8 cellular contexts compared by ENCODE assay signal in genomic region chrY:19076914-19077697, GRCh38.
DNase-seq lines count a peak whose midpoint lies in the region; ATAC-seq and TF ChIP-seq lines count a peak whose summit lies in the region.

No MANE protein-coding gene starts in this region.

- no peak overlapping the region for H4K5ac ChIP-seq in H9 (ENCODE audit: insufficient read length, low read depth, low read length)

- H3K4me3 ChIP-seq in right atrium auricular region = no peak overlapping the region
- H3K4me3 ChIP-seq in upper lobe of right lung = peak overlapping the region; percentile 58

- no peaks in the 10 kb centered on the region for H3K27me3 Mint-ChIP-seq in activated naive CD8-positive, alpha-beta T cell treated with anti-CD3 and anti-CD28 coated beads, Interleukin-2, amount 10 ng/mL, durations not matched to agents 7 days and 5 days
- no peaks in the 10 kb centered on the region for H3K27me3 Mint-ChIP-seq in H9 (ENCODE audit: low read depth)

- WGBS in H9 (ENCODE audit: extremely low coverage, insufficient read length, low lambda C conversion rate) = no CpG with 5 or more reads among the region's 64 CpGs

- no peak overlapping the region for H3K4ac ChIP-seq in H9 (ENCODE audit: low read depth, low read length)

- H3K79me2 ChIP-seq in H9 (ENCODE audit: insufficient read depth, low read length) = no peaks in the 10 kb centered on the region

- H3K9ac ChIP-seq in H9 (ENCODE audit: extremely low read depth, insufficient read length, low read length) = no peak overlapping the region

- H2BK12ac ChIP-seq in H9 (ENCODE audit: insufficient read length, low read depth, low read length) = no peak overlapping the region

- intact Hi-C loops in Right ventricle myocardium superior (cut with DNase I) = no loop called here
- intact Hi-C loops in upper lobe of right lung (cut with DNase I) = no loop called here

- H4K8ac ChIP-seq in H9 (replicated peaks; ENCODE audit: insufficient read length, low read depth, low read length) = no peak overlapping the region

- no peak overlapping the region for H3K56ac ChIP-seq in H9 (ENCODE audit: insufficient read length, low read depth, low read length)

- no peak overlapping the region for H2BK15ac ChIP-seq in H9 (ENCODE audit: low read depth, low read length)

- H3K4me3 Mint-ChIP-seq in activated naive CD8-positive, alpha-beta T cell treated with anti-CD3 and anti-CD28 coated beads, Interleukin-2, amount 10 ng/mL, durations not matched to agents 7 days and 5 days = peak overlapping the region; percentile 89
- H3K4me3 Mint-ChIP-seq in H9 = no peak overlapping the region

- no peak overlapping the region for H3K27ac ChIP-seq in right atrium auricular region
- H3K27ac ChIP-seq in upper lobe of right lung = peak overlapping the region; percentile 80
- no peak overlapping the region for H3K27ac ChIP-seq in H9 (ENCODE audit: insufficient read length, low read depth, low read length)

- no peak overlapping the region for H3K18ac ChIP-seq in H9 (ENCODE audit: insufficient read length, low read depth, low read length)

- H3K27me3 ChIP-seq in right atrium auricular region = no peaks in the 10 kb centered on the region
- no peaks in the 10 kb centered on the region for H3K27me3 ChIP-seq in upper lobe of right lung
- H3K27me3 ChIP-seq in H9 (ENCODE audit: insufficient read depth, low read length) = no peaks in the 10 kb centered on the region

- peaks cover 7% of the 10 kb centered on the region for H3K4me1 Mint-ChIP-seq in activated naive CD8-positive, alpha-beta T cell treated with anti-CD3 and anti-CD28 coated beads, Interleukin-2, amount 10 ng/mL, durations not matched to agents 7 days and 5 days
- H3K4me1 Mint-ChIP-seq in H9 = no peaks in the 10 kb centered on the region

- no peak overlapping the region for H3T11ph ChIP-seq in H9 (ENCODE audit: low read length)

- H2BK5ac ChIP-seq in H9 (ENCODE audit: insufficient read length, low read length) = no peak overlapping the region

- POLR2A ChIA-PET in activated naive CD8-positive, alpha-beta T cell treated with anti-CD3 and anti-CD28 coated beads, Interleukin-2, amount 10 ng/mL, durations not matched to agents 7 days and 5 days (lab: Charles Lee) = interaction anchor here (1.6 to 1.7 kb wide), 2 partner anchors 54 to 490 kb away, joined by 5 to 6 read pairs; no protein-coding TSS in a partner anchor

- no peak overlapping the region for H2AK5ac ChIP-seq in H9 (ENCODE audit: insufficient read length, low read length)

- no peaks in the 10 kb centered on the region for H3K9me3 Mint-ChIP-seq in activated naive CD8-positive, alpha-beta T cell treated with anti-CD3 and anti-CD28 coated beads, Interleukin-2, amount 10 ng/mL, durations not matched to agents 7 days and 5 days
- H3K9me3 Mint-ChIP-seq in H9 = no peaks in the 10 kb centered on the region

- TF ChIP-seq CTCF in right atrium auricular region (IDR thresholded peaks at IDR 0.05) (no peak), upper lobe of right lung (IDR thresholded peaks at IDR 0.05) (no peak), H9 (conservative IDR thresholded peaks at IDR 0.05) (no peak)

- H3K79me1 ChIP-seq in H9 (ENCODE audit: insufficient read depth, low read depth, low read length, poor library complexity, severe bottlenecking) = no peaks in the 10 kb centered on the region

- no peak overlapping the region for H2BK20ac ChIP-seq in H9 (ENCODE audit: low read depth, low read length, poor library complexity, severe bottlenecking)

- H4K91ac ChIP-seq in H9 (ENCODE audit: insufficient read length, low read depth, low read length) = no peak overlapping the region

- no peak overlapping the region for H3K4me2 ChIP-seq in H9 (ENCODE audit: insufficient read depth, insufficient read length, low read length)

- H3K27ac Mint-ChIP-seq in activated naive CD8-positive, alpha-beta T cell treated with anti-CD3 and anti-CD28 coated beads, Interleukin-2, amount 10 ng/mL, durations not matched to agents 7 days and 5 days = peak overlapping the region; percentile 92
- H3K27ac Mint-ChIP-seq in H9 = no peak overlapping the region

- ATAC-seq in Right ventricle myocardium superior (ENCODE audit: poor library complexity) (peak; percentile 82), left lobe of liver (peak; percentile 79), upper lobe of right lung (peak; percentile 73)
- ATAC-seq in activated naive CD8-positive, alpha-beta T cell treated with anti-CD3 and anti-CD28 coated beads, Interleukin-2, amount 10 ng/mL, durations not matched to agents 7 days and 5 days (ENCODE audit: low read depth) = peak; percentile 92

- no peaks in the 10 kb centered on the region for H4K20me1 ChIP-seq in H9 (ENCODE audit: control insufficient read depth, insufficient read depth, insufficient read length)

- H2BK120ac ChIP-seq in H9 (ENCODE audit: low read depth, low read length, poor library complexity, severe bottlenecking) = no peak overlapping the region

- no peaks in the 10 kb centered on the region for H3K36me3 ChIP-seq in right atrium auricular region
- H3K36me3 ChIP-seq in upper lobe of right lung = no peaks in the 10 kb centered on the region

- no peaks in the 10 kb centered on the region for H3K36me3 Mint-ChIP-seq in activated naive CD8-positive, alpha-beta T cell treated with anti-CD3 and anti-CD28 coated beads, Interleukin-2, amount 10 ng/mL, durations not matched to agents 7 days and 5 days
- H3K36me3 Mint-ChIP-seq in H9 (ENCODE audit: insufficient read depth in 1 of 3, low read depth in 3 of 3) = no peaks in the 10 kb centered on the region

- H3K23ac ChIP-seq in H9 (ENCODE audit: insufficient read length, low read depth, low read length) = no peak overlapping the region

- H2AFZ ChIP-seq in H9 (ENCODE audit: low read length) = no peak overlapping the region

- H3K4me1 ChIP-seq in right atrium auricular region (no peaks in the 10 kb centered on the region), upper lobe of right lung (no peaks in the 10 kb centered on the region), H9 (ENCODE audit: insufficient read depth, low read length) (no peaks in the 10 kb centered on the region)

- no peaks in the 10 kb centered on the region for H3K23me2 ChIP-seq in H9 (ENCODE audit: insufficient read length, low read depth, low read length, poor library complexity, severe bottlenecking)

- H3K9me3 ChIP-seq in right atrium auricular region (no peaks in the 10 kb centered on the region), upper lobe of right lung (no peaks in the 10 kb centered on the region), H9 (ENCODE audit: control insufficient read depth, low read depth, low read length) (no peaks in the 10 kb centered on the region)

- no peak overlapping the region for H3K14ac ChIP-seq in H9 (ENCODE audit: insufficient read depth, low read length)

- DNase-seq in Right ventricle myocardium superior = peak; percentile 80
- no peak for DNase-seq in right atrium auricular region (ENCODE audit: low spot score)
- DNase-seq in activated naive CD8-positive, alpha-beta T cell treated with anti-CD3 and anti-CD28 coated beads, Interleukin-2, amount 10 ng/mL, durations not matched to agents 7 days and 5 days = peak; percentile 56
- peak; percentile 71 for DNase-seq in left lobe of liver (ENCODE audit: low spot score)
- peak; percentile 76 for DNase-seq in upper lobe of right lung
- no peak for DNase-seq in NCI-H69 (lab: John Stamatoyannopoulos, UW)
- DNase-seq in H9 = no peak
- no peak for DNase-seq in NCI-H524 (lab: John Stamatoyannopoulos, UW)

Comparison
In these comparisons a context has a peak if more than half of its experiments do, and no peak if none do; other contexts are left out.
1. DNase-seq: peak in Right ventricle myocardium superior (single experiment), activated naive CD8-positive, alpha-beta T cell treated with anti-CD3 and anti-CD28 coated beads, Interleukin-2, amount 10 ng/mL, durations not matched to agents 7 days and 5 days (single experiment), left lobe of liver (single experiment) and upper lobe of right lung (single experiment); none in right atrium auricular region (single experiment), NCI-H69 (single experiment), H9 (single experiment) and NCI-H524 (0 of 2).
2. Peak in every context shown above with its lines, with median percentiles within 50 percentile points of each other: ATAC-seq.